ENCODE assay signal across 1 cellular context in genomic region chr2:9844036-9844483, GRCh38.
A peak's percentile ranks its signal among the peaks of the same experiment; 100 is the strongest.
TF ChIP-seq lines count a peak whose summit lies in the region.

No MANE protein-coding gene starts in this region.

TF ChIP-seq in K562, 482 proteins besides CTCF, POLR2A, EP300 and RAD21 (continued from another document):
- no peak for TF ChIP-seq DMBX1 (CRISPR knock-in tag; IDR thresholded peaks at IDR 0.05; ENCODE audit: borderline replicate concordance)
- no peak for TF ChIP-seq BRD9 (IDR thresholded peaks at IDR 0.05; ENCODE audit: low read depth, partially characterized antibody)
- peak; percentile 41 for TF ChIP-seq RBM39 (optimal IDR thresholded peaks at IDR 0.05; ENCODE audit: low read depth, low read length)
- 0 out of 4 replicates have a peak, but pooled peaks of 1 of the 2 experiments have one; percentile 33 for TF ChIP-seq RCOR1 (IDR thresholded peaks at IDR 0.05; ENCODE audit: borderline replicate concordance in 1 of 2, low read depth in 2 of 2, low read length in 2 of 2)
- no peak for TF ChIP-seq ZNF184 (CRISPR knock-in tag; IDR thresholded peaks at IDR 0.05)
- peak; percentile 41; the same call in 1 of the 2 replicates for TF ChIP-seq ZBTB40 (IDR thresholded peaks at IDR 0.05)
- TF ChIP-seq ZBTB40 (CRISPR knock-in tag; IDR thresholded peaks at IDR 0.05) = no peak
- TF ChIP-seq NKRF (IDR thresholded peaks at IDR 0.05; ENCODE audit: borderline replicate concordance) = 0 out of 2 replicates have a peak, but pooled peaks have one; percentile 4
- 0 out of 4 replicates have a peak, but pooled peaks of 1 of the 2 experiments have one; percentile 3 for TF ChIP-seq MLLT1 (IDR thresholded peaks at IDR 0.05)
- TF ChIP-seq PHF20 (IDR thresholded peaks at IDR 0.05; ENCODE audit: partially characterized antibody) = peak; percentile 8
- 0 out of 2 replicates have a peak, but pooled peaks have one; percentile 5 for TF ChIP-seq ZNF592 (IDR thresholded peaks at IDR 0.05)
- peak; percentile 28; the same call in 1 of the 2 replicates for TF ChIP-seq SMARCA4 (IDR thresholded peaks at IDR 0.05)
- no peak for TF ChIP-seq ZNF41 (CRISPR knock-in tag; conservative IDR thresholded peaks at IDR 0.05)
- TF ChIP-seq CHD1 (IDR thresholded peaks at IDR 0.05; ENCODE audit: low read length) = peak; percentile 65
